ENCODE assay signal across 23 cellular contexts in genomic region chr15:66229790-66230460, GRCh38. TPM values are rescaled to one million over a fixed set of nuclear protein-coding genes. Genes with fewer than 3 reads are reported as not detected.
DNase-seq lines count a peak whose midpoint lies in the region; ATAC-seq, FAIRE-seq and TF ChIP-seq lines count a peak whose summit lies in the region.
"Had no signal": no experiment of that assay in that cellular context is flagged by ENCODE, and none has a peak within 500 bp of the region (broad histone marks: within the 10 kb centered on the region; RNA-seq: fewer than 3 reads in every experiment).

No MANE protein-coding gene starts in this region.

- SMC1A ChIA-PET in GM12878 (lab: Charles Lee; ENCODE audit: uncharacterized antibody, unreplicated experiment), result interaction anchor here (0.8 kb wide), 1 partner anchor 344 kb away, joined by 4 read pairs; no protein-coding TSS in a partner anchor

- no peak overlapping the region for H3K9ac ChIP-seq in GM12878 (ENCODE audit: control insufficient read depth, insufficient read depth, low read length)

- no peaks in the 10 kb centered on the region for H3K4me1 ChIP-seq in GM12878 (ENCODE audit: control insufficient read depth, insufficient read depth, low read length)
- H3K4me1 ChIP-seq: Peyer's patch had no signal

- peak overlapping the region; percentile 80 for H3K27ac Mint-ChIP-seq in mesothelial cell of epicardium
- H3K27ac Mint-ChIP-seq in activated CD4-positive, alpha-beta T cell treated with anti-CD3 and anti-CD28 coated beads, Interleukin-2, amount 10 ng/mL, durations not matched to agents 7 days and 5 days, result no peak overlapping the region
- H3K27ac Mint-ChIP-seq: CD4-positive, alpha-beta T cell had no signal

- RAD21 ChIA-PET in GM12878 (lab: Charles Lee; ENCODE audit: unreplicated experiment), result no interaction called here

- no peak for TF ChIP-seq EP300 in GM12878 (IDR thresholded peaks at IDR 0.05; ENCODE audit: borderline replicate concordance in 1 of 2, control insufficient read depth in 1 of 2, low read depth in 2 of 2, low read length in 2 of 2)

- ATAC-seq in GM12878, result 0 out of 3 replicates have a peak, but pooled peaks have one; percentile 19
- ATAC-seq in GM21717 (IDR thresholded peaks at IDR 0.05; ENCODE audit: unreplicated experiment), result no peak
- ATAC-seq: HepG2 had no signal

- no TSS peak for BruUV-seq in GM12878 (replicated peaks; lab: Mats Ljungman, UMichigan)

- in situ Hi-C loops in GM12878 (cut with MboI), result no loop called here

- H3K27me3 Mint-ChIP-seq in mesothelial cell of epicardium (ENCODE audit: low read depth), result peaks cover 7% of the 10 kb centered on the region
- H3K27me3 Mint-ChIP-seq in activated CD4-positive, alpha-beta T cell treated with anti-CD3 and anti-CD28 coated beads, Interleukin-2, amount 10 ng/mL, durations not matched to agents 7 days and 5 days, result no peaks in the 10 kb centered on the region

- no peaks in the 10 kb centered on the region for H3K36me3 ChIP-seq in GM12878 (ENCODE audit: control insufficient read depth in 2 of 2, insufficient read depth in 2 of 2, low read length in 1 of 2)
- H3K36me3 ChIP-seq: Peyer's patch had no signal

- H3K27me3 ChIP-seq in GM12878 (replicated peaks in 1 of 2; ENCODE audit: control insufficient read depth in 2 of 2, insufficient read depth in 2 of 2, low read length in 1 of 2), result no peaks in the 10 kb centered on the region
- H3K27me3 ChIP-seq: Peyer's patch had no signal

- TF ChIP-seq RAD21 in GM12878 (IDR thresholded peaks at IDR 0.05; ENCODE audit: insufficient read depth, low read depth, low read length), result no peak

- H3K79me2 ChIP-seq in GM12878 (ENCODE audit: control insufficient read depth, insufficient read depth, low read length), result no peaks in the 10 kb centered on the region

- DNase-seq in NCI-H82 (lab: John Stamatoyannopoulos, UW) (peak; percentile 21), NCI-H82 treated with DMSO at 0.1 percent for 48 hours (lab: John Stamatoyannopoulos, UW; ENCODE audit: unreplicated experiment) (no peak), GM12878 (ENCODE audit: low read depth, low spot score) (no peak), mesothelial cell of epicardium (ENCODE audit: low spot score in 2 of 2, unreplicated experiment in 2 of 2) (no peak), inferior parietal cortex (ENCODE audit: extremely low spot score) (no peak)
- DNase-seq in activated CD4-positive, alpha-beta T cell treated with anti-CD3 and anti-CD28 coated beads, Interleukin-2, amount 10 ng/mL, durations not matched to agents 7 days and 5 days, result no peak
- DNase-seq: CD4-positive, alpha-beta T cell; EL; GF-D8; Kasumi-1; NCI-H1105 treated with DMSO at 0.1 percent for 48 hours; NCI-H146; NCI-H2029 treated with DMSO at 0.1 percent for 48 hours; NCI-H2227 treated with DMSO at 0.1 percent for 48 hours; NCI-H774; OCI-M1; Peyer's patch; SHP77 treated with DMSO at 0.1 percent for 48 hours; T-helper 1 cell had no signal

- CTCF ChIA-PET in GM12878 (lab: Yijun Ruan, JAX), result no interaction called here
- CTCF ChIA-PET in activated CD4-positive, alpha-beta T cell treated with anti-CD3 and anti-CD28 coated beads, Interleukin-2, amount 10 ng/mL, durations not matched to agents 7 days and 5 days (lab: Charles Lee), result interaction anchor here (0.7 to 0.9 kb wide), 2 partner anchors 14 to 268 kb away, joined by 3 read pairs; no protein-coding TSS in a partner anchor

- no peak overlapping the region for H3K4me2 ChIP-seq in GM12878 (ENCODE audit: control insufficient read depth, insufficient read depth)

- no peaks in the 10 kb centered on the region; the same call in 1 of the 2 replicates for H4K20me1 ChIP-seq in GM12878 (ENCODE audit: control insufficient read depth, insufficient read depth)

- no peak overlapping the region for H3K4me3 Mint-ChIP-seq in mesothelial cell of epicardium
- H3K4me3 Mint-ChIP-seq in activated CD4-positive, alpha-beta T cell treated with anti-CD3 and anti-CD28 coated beads, Interleukin-2, amount 10 ng/mL, durations not matched to agents 7 days and 5 days, result no peak overlapping the region
- H3K4me3 Mint-ChIP-seq: CD4-positive, alpha-beta T cell had no signal

- intact Hi-C loops in GM12878 (cut with micrococcal nuclease; ENCODE audit: unreplicated experiment), result no loop called here

- H2AFZ ChIP-seq in GM12878 (ENCODE audit: control insufficient read depth, low read depth, low read length), result peak overlapping the region; percentile 30; the same call in 1 of the 2 replicates

- H3K36me3 Mint-ChIP-seq in mesothelial cell of epicardium, result no peaks in the 10 kb centered on the region
- H3K36me3 Mint-ChIP-seq in activated CD4-positive, alpha-beta T cell treated with anti-CD3 and anti-CD28 coated beads, Interleukin-2, amount 10 ng/mL, durations not matched to agents 7 days and 5 days (ENCODE audit: low read depth), result no peaks in the 10 kb centered on the region

- no peak for FAIRE-seq in GM12878 (lab: Jason Lieb, UNC)
- FAIRE-seq: D721Med, H54, HepG2 had no signal

- no peak for TF ChIP-seq POLR2A in GM12878 (IDR thresholded peaks at IDR 0.05; ENCODE audit: low read depth, low read length)

- H3K27ac ChIP-seq in GM12878 (ENCODE audit: control insufficient read depth, insufficient read depth), result no peak overlapping the region
- H3K27ac ChIP-seq: Peyer's patch had no signal

- 43% methylated on average over 6 of the region's 6 CpGs for WGBS in GM12878 (ENCODE audit: insufficient coverage, insufficient replicate concordance, low lambda C conversion rate, missing lambda C conversion rate)

- TF ChIP-seq CTCF in GM12878 (IDR thresholded peaks at IDR 0.05 in 2 of 3, conservative IDR thresholded peaks at IDR 0.05 in 1 of 3; ENCODE audit: control insufficient read depth in 2 of 3, extremely low read depth in 1 of 3, insufficient read depth in 1 of 3, low read depth in 3 of 3, low read length in 3 of 3) (no peak), mesothelial cell of epicardium (IDR thresholded peaks at IDR 0.05; ENCODE audit: unreplicated experiment) (no peak)

- no peaks in the 10 kb centered on the region for H3K9me3 Mint-ChIP-seq in mesothelial cell of epicardium
- H3K9me3 Mint-ChIP-seq in activated CD4-positive, alpha-beta T cell treated with anti-CD3 and anti-CD28 coated beads, Interleukin-2, amount 10 ng/mL, durations not matched to agents 7 days and 5 days, result no peaks in the 10 kb centered on the region
- H3K9me3 Mint-ChIP-seq: CD4-positive, alpha-beta T cell had no signal

- peaks cover 19% of the 10 kb centered on the region for H3K4me1 Mint-ChIP-seq in mesothelial cell of epicardium
- no peaks in the 10 kb centered on the region for H3K4me1 Mint-ChIP-seq in activated CD4-positive, alpha-beta T cell treated with anti-CD3 and anti-CD28 coated beads, Interleukin-2, amount 10 ng/mL, durations not matched to agents 7 days and 5 days

- H3K4me3 ChIP-seq in GM12878, result no peak overlapping the region
- H3K4me3 ChIP-seq: Peyer's patch had no signal

- no peaks in the 10 kb centered on the region; the same call in 2 of the 3 replicates for H3K9me3 ChIP-seq in GM12878 (replicated peaks; ENCODE audit: control insufficient read depth, insufficient read depth, low read length)
- H3K9me3 ChIP-seq: Peyer's patch had no signal

- POLR2A ChIA-PET in GM12878 (lab: Charles Lee), result no interaction called here
- POLR2A ChIA-PET in activated CD4-positive, alpha-beta T cell treated with anti-CD3 and anti-CD28 coated beads, Interleukin-2, amount 10 ng/mL, durations not matched to agents 7 days and 5 days (lab: Charles Lee), result no interaction called here

TF ChIP-seq in GM12878, 131 proteins besides CTCF, POLR2A, EP300 and RAD21 (continues in another document):
- TF ChIP-seq E2F8 (IDR thresholded peaks at IDR 0.05; ENCODE audit: low read depth, partially characterized antibody) (no peak), BMI1 (IDR thresholded peaks at IDR 0.05; ENCODE audit: borderline replicate concordance) (no peak), RAD51 (IDR thresholded peaks at IDR 0.05) (no peak)

RNA-seq across cellular contexts. Expression of gene MEGF11, which starts 23.6 kb away (rescaled TPM):
- total RNA-seq in GM12878 (2013; cell fraction: nucleolus; rRNA removed), result 0.29 and 2.2 TPM in 2 replicates
- total RNA-seq in GM12878 (2014; rRNA removed), result 0.76 and 1.3 TPM in 2 replicates
- total RNA-seq in GM12878 (2014; rRNA removed; fragmentation: Illumina TruSeq; extraction: Trizol), result 0.18 and 0.49 TPM in 2 replicates
- total RNA-seq in GM12878 (2021), result 0.33 and 0.64 TPM in 2 replicates
- polyA plus RNA-seq in GM12878 (2011; ENCODE audit: low read depth), result 0.09 TPM
- 1.3 and 1.7 TPM in 2 replicates for polyA plus RNA-seq in GM12878 (2011; rRNA removed)
- polyA plus RNA-seq in GM12878 (2011; cell fraction: cytosol; rRNA removed), result 0.88 and 1.9 TPM in 2 replicates
- 2.9 and 4.6 TPM in 2 replicates for polyA plus RNA-seq in GM12878 (2011; cell fraction: nucleus; rRNA removed)
- 1.0 and 1.1 TPM in 2 replicates for polyA plus RNA-seq in GM12878 (2012)
- polyA plus RNA-seq in GM12878 (2014; fragmentation: Illumina TruSeq; extraction: Trizol), result 0.27 and 0.37 TPM in 2 replicates
- polyA plus RNA-seq in GM12878 (2014; fragmentation: Nextera tagmentation; extraction: Ambion mirVana), result under 1 TPM; 0.03 to 0.84 TPM
- polyA plus RNA-seq in GM12878 (2014; rRNA removed), result 0.22 and 0.46 TPM in 2 replicates
- polyA plus RNA-seq in GM12878 (2016; fragmentation: Nextera tagmentation; extraction: Ambion mirVana), result under 1 TPM; 0.49 to 0.78 TPM
- polyA minus RNA-seq in GM12878 (2011; rRNA and poly(A)+ RNA removed), result 1.2 and 4.3 TPM in 2 replicates
- not detected in 2 replicates for polyA minus RNA-seq in GM12878 (2011; cell fraction: cytosol; rRNA and poly(A)+ RNA removed)
- polyA minus RNA-seq in GM12878 (2011; cell fraction: nucleus; rRNA and poly(A)+ RNA removed), result 2.3 and 3.7 TPM in 2 replicates
- total RNA-seq in mesothelial cell of epicardium, result 1.2 to 3.7 TPM (median 1.5 TPM) in 3 replicates
- not detected for total RNA-seq in activated CD4-positive, alpha-beta T cell treated with anti-CD3 and anti-CD28 coated beads, Interleukin-2, amount 10 ng/mL, durations not matched to agents 7 days and 5 days
- total RNA-seq: CD4-positive, alpha-beta T cell; HepG2; Peyer's patch had no signal
- polyA plus RNA-seq: HepG2 had no signal
